Comparison of ENCODE assay signal across 1 cellular context in genomic region chr2:38933653-38934052, GRCh38.
TF ChIP-seq lines count a peak whose summit lies in the region.

No MANE protein-coding gene starts in this region.

TF ChIP-seq in K562, 482 proteins besides CTCF, POLR2A, EP300 and RAD21 (continued from another document):
- no peak for TF ChIP-seq TSHZ1 (CRISPR knock-in tag; IDR thresholded peaks at IDR 0.05)
- no peak for TF ChIP-seq HSF4 (CRISPR knock-in tag; IDR thresholded peaks at IDR 0.05; ENCODE audit: borderline replicate concordance)
- no peak for TF ChIP-seq PRMT5 (CRISPR knock-in tag; IDR thresholded peaks at IDR 0.05)
- TF ChIP-seq ATF3 (IDR thresholded peaks at IDR 0.05): peak; percentile 42
- TF ChIP-seq ATF3 (CRISPR knock-in tag; conservative IDR thresholded peaks at IDR 0.05): no peak
- TF ChIP-seq BRCA1 (IDR thresholded peaks at IDR 0.05): no peak
- TF ChIP-seq BRCA1 (CRISPR knock-in tag; IDR thresholded peaks at IDR 0.05): no peak
- TF ChIP-seq PTRF (tag; IDR thresholded peaks at IDR 0.05): no peak
- TF ChIP-seq STAT5A (IDR thresholded peaks at IDR 0.05; ENCODE audit: borderline replicate concordance, low read length): no peak
- TF ChIP-seq FOXO4 (CRISPR knock-in tag; IDR thresholded peaks at IDR 0.05): no peak
- TF ChIP-seq ZHX1 (conservative IDR thresholded peaks at IDR 0.05; ENCODE audit: low read length): no peak
